16 cellular contexts compared by ENCODE assay signal in genomic region chr15:28994142-28994829, GRCh38.
DNase-seq lines count a peak whose midpoint lies in the region; ATAC-seq and TF ChIP-seq lines count a peak whose summit lies in the region.
"Had no signal": no experiment of that assay in that cellular context is flagged by ENCODE, and none has a peak within 500 bp of the region (broad histone marks: within the 10 kb centered on the region; RNA-seq: fewer than 3 reads in every experiment).

No MANE protein-coding gene starts in this region.

- H2AFZ ChIP-seq in MM.1S (ENCODE audit: low read length) = no peak overlapping the region

- H3K36me3 ChIP-seq in MM.1S (replicated peaks; ENCODE audit: insufficient read depth, low read length) (no peaks in the 10 kb centered on the region), heart right ventricle (no peaks in the 10 kb centered on the region)

- no peak overlapping the region for H3K27ac ChIP-seq in MM.1S (ENCODE audit: low read length)
- H3K27ac ChIP-seq in heart right ventricle = peak overlapping the region in 5 of 10 donors; percentile 45 to 81 (median 73)

- no peaks in the 10 kb centered on the region for H3K9me3 Mint-ChIP-seq in activated T-helper 17 cell treated with anti-CD3 and anti-CD28 coated beads, Interleukin-2, amount 50 U/mL, for 72 hours

- H3K9me3 ChIP-seq in MM.1S (replicated peaks; ENCODE audit: insufficient read depth, low read length) (no peaks in the 10 kb centered on the region), heart right ventricle (no peaks in the 10 kb centered on the region)
- H3K9me3 ChIP-seq: testis had no signal

- WGBS in heart right ventricle, 2 donors = 82 to 87% methylated on average over 14 of the region's 14 CpGs

- H3K4me3 Mint-ChIP-seq in activated T-helper 17 cell treated with anti-CD3 and anti-CD28 coated beads, Interleukin-2, amount 50 U/mL, for 72 hours = peak overlapping the region; percentile 60
- H3K4me3 Mint-ChIP-seq: nephron had no signal

- no peaks in the 10 kb centered on the region for H3K9me2 ChIP-seq in MM.1S (replicated peaks; ENCODE audit: insufficient read depth, low read length)

- no peaks in the 10 kb centered on the region for H3K36me3 Mint-ChIP-seq in activated T-helper 17 cell treated with anti-CD3 and anti-CD28 coated beads, Interleukin-2, amount 50 U/mL, for 72 hours (ENCODE audit: low read depth)

- intact Hi-C loops in heart right ventricle (cut with DNase I) = no loop called here

- no peak overlapping the region for H3K9ac ChIP-seq in MM.1S (ENCODE audit: low read length)

- peaks cover 14% of the 10 kb centered on the region for H3K4me1 Mint-ChIP-seq in activated T-helper 17 cell treated with anti-CD3 and anti-CD28 coated beads, Interleukin-2, amount 50 U/mL, for 72 hours

- ATAC-seq in activated T-helper 17 cell treated with anti-CD3 and anti-CD28 coated beads, Interleukin-2, amount 50 U/mL, for 72 hours (replicated peaks) = peak; percentile 93
- no peak for ATAC-seq in heart right ventricle
- ATAC-seq: HCT116 had no signal

- H3K27ac Mint-ChIP-seq in activated T-helper 17 cell treated with anti-CD3 and anti-CD28 coated beads, Interleukin-2, amount 50 U/mL, for 72 hours = peak overlapping the region; percentile 36

- peak; percentile 30 to 43 for DNase-seq in activated CD4-positive, alpha-beta T cell treated with anti-CD3 and anti-CD28 coated beads for 4 hours
- DNase-seq in activated CD4-positive, alpha-beta T cell treated with anti-CD3 and anti-CD28 coated beads for 1 hour = no peak
- peak; percentile 76 for DNase-seq in midbrain (lab: John Stamatoyannopoulos, UW)
- peak; percentile 40 to 63 for DNase-seq in stimulated activated CD8-positive, alpha-beta memory T cell treated with anti-CD3 and anti-CD28 coated beads, Interleukin-7, amount 100 ng/mL, for 4 hours (ENCODE audit: low read depth in 2 of 2)
- no peak for DNase-seq in MM.1S
- no peak for DNase-seq in HT-29 (ENCODE audit: low spot score)
- no peak for DNase-seq in heart right ventricle
- DNase-seq: 8988T, foreskin fibroblast, islet precursor cell, NCI-H2081 treated with DMSO at 0.1 percent for 48 hours, small intestine, testis had no signal

- no peaks in the 10 kb centered on the region for H3K79me2 ChIP-seq in MM.1S (ENCODE audit: low read length)

- H3F3A ChIP-seq in MM.1S (ENCODE audit: insufficient read depth, low read length) = no peaks in the 10 kb centered on the region

- H3K4me3 ChIP-seq in MM.1S (ENCODE audit: low read length) = no peak overlapping the region
- no peak overlapping the region for H3K4me3 ChIP-seq in heart right ventricle
- H3K4me3 ChIP-seq: testis had no signal

- H3K4me2 ChIP-seq in MM.1S (ENCODE audit: low read depth, low read length) = no peak overlapping the region

- H3K4me1 ChIP-seq in MM.1S (ENCODE audit: low read length) = no peaks in the 10 kb centered on the region
- peaks cover 0 to 22% (median 9%) of the 10 kb centered on the region in 9 donors for H3K4me1 ChIP-seq in heart right ventricle

- no peaks in the 10 kb centered on the region for H3K27me3 Mint-ChIP-seq in activated T-helper 17 cell treated with anti-CD3 and anti-CD28 coated beads, Interleukin-2, amount 50 U/mL, for 72 hours

- H3K27me3 ChIP-seq in MM.1S (replicated peaks; ENCODE audit: insufficient read depth, low read length) (no peaks in the 10 kb centered on the region), heart right ventricle (no peaks in the 10 kb centered on the region)
- H3K27me3 ChIP-seq: testis had no signal

- no peaks in the 10 kb centered on the region for H4K20me1 ChIP-seq in MM.1S (ENCODE audit: insufficient read depth, low read length)

- TF ChIP-seq CTCF in MM.1S (IDR thresholded peaks at IDR 0.05; ENCODE audit: low read length) (no peak), heart right ventricle (IDR thresholded peaks at IDR 0.05) (no peak)

Comparison
In these comparisons a context has a peak if more than half of its experiments do, and no peak if none do; other contexts are left out.
1. DNase-seq: peak in activated CD4-positive, alpha-beta T cell treated with anti-CD3 and anti-CD28 coated beads for 4 hours (2 of 2), midbrain (single experiment) and stimulated activated CD8-positive, alpha-beta memory T cell treated with anti-CD3 and anti-CD28 coated beads, Interleukin-7, amount 100 ng/mL, for 4 hours (2 of 2); none in activated CD4-positive, alpha-beta T cell treated with anti-CD3 and anti-CD28 coated beads for 1 hour (single experiment), MM.1S (single experiment), HT-29 (single experiment) and heart right ventricle (0 of 2).